ENCODE assay signal across 25 cellular contexts in genomic region chr4:6502747-6503465, GRCh38. TPM values are rescaled to one million over a fixed set of nuclear protein-coding genes. Genes with fewer than 3 reads are reported as not detected.
"Had no signal": no experiment of that assay in that cellular context is flagged by ENCODE, and none has a peak within 500 bp of the region (broad histone marks: within the 10 kb centered on the region; RNA-seq: fewer than 3 reads in every experiment).

No MANE protein-coding gene starts in this region.

- H3K4me3 ChIP-seq: SK-N-MC had no signal

- H3K27ac ChIP-seq: SK-N-MC had no signal

- H3K27ac Mint-ChIP-seq: activated B cell treated with CpG ODN at 0.5 μM for 24 hours; activated CD8-positive, alpha-beta memory T cell treated with anti-CD3 and anti-CD28 coated beads, Interleukin-2, amount 10 ng/mL, durations not matched to agents 7 days and 5 days; activated CD8-positive, alpha-beta T cell treated with anti-CD3 and anti-CD28 coated beads, Interleukin-2, amount 10 ng/mL, durations not matched to agents 7 days and 5 days; activated naive CD4-positive, alpha-beta T cell treated with anti-CD3 and anti-CD28 coated beads for 36 hours; activated naive CD8-positive, alpha-beta T cell; brain; T-cell had no signal

- H3K4me3 Mint-ChIP-seq: activated B cell treated with CpG ODN at 0.5 μM for 24 hours; activated CD8-positive, alpha-beta memory T cell treated with anti-CD3 and anti-CD28 coated beads, Interleukin-2, amount 10 ng/mL, durations not matched to agents 7 days and 5 days; activated CD8-positive, alpha-beta T cell treated with anti-CD3 and anti-CD28 coated beads, Interleukin-2, amount 10 ng/mL, durations not matched to agents 7 days and 5 days; activated naive CD4-positive, alpha-beta T cell treated with anti-CD3 and anti-CD28 coated beads for 36 hours; activated naive CD8-positive, alpha-beta T cell; activated T-cell treated with anti-CD3 and anti-CD28 coated beads, Interleukin-2, amount 50 U/mL, for 4 hours; brain; T-cell had no signal

- H3K27me3 Mint-ChIP-seq: activated CD8-positive, alpha-beta memory T cell treated with anti-CD3 and anti-CD28 coated beads, Interleukin-2, amount 10 ng/mL, durations not matched to agents 7 days and 5 days had no signal

- H3K36me3 Mint-ChIP-seq: brain, T-cell had no signal

- H3K4me1 Mint-ChIP-seq: activated B cell treated with CpG ODN at 0.5 μM for 24 hours; activated CD8-positive, alpha-beta memory T cell treated with anti-CD3 and anti-CD28 coated beads, Interleukin-2, amount 10 ng/mL, durations not matched to agents 7 days and 5 days; T-cell had no signal

- DNase-seq: activated B cell treated with CpG ODN at 0.5 μM for 24 hours; activated CD4-positive, alpha-beta T cell treated with anti-CD3 and anti-CD28 coated beads for 1 hour; activated CD4-positive, alpha-beta T cell treated with anti-CD3 and anti-CD28 coated beads, Interleukin-2, amount 50 U/mL, for 4 hours; activated CD8-positive, alpha-beta memory T cell treated with anti-CD3 and anti-CD28 coated beads, Interleukin-2, amount 10 ng/mL, durations not matched to agents 7 days and 5 days; activated CD8-positive, alpha-beta T cell treated with anti-CD3 and anti-CD28 coated beads, Interleukin-2, amount 10 ng/mL, durations not matched to agents 7 days and 5 days; activated gamma-delta T cell; activated naive CD4-positive, alpha-beta T cell treated with anti-CD3 and anti-CD28 coated beads for 36 hours; activated T-cell treated with anti-CD3 and anti-CD28 coated beads, Interleukin-2, amount 50 U/mL, for 4 hours; amygdala; MM.1S; NCI-H1105; NCI-H1436; NCI-H1694 treated with DMSO at 0.1 percent for 48 hours; NCI-H2029 treated with DMSO at 0.1 percent for 48 hours; NCI-H345; NCI-H510A; NCI-H526 treated with DMSO at 0.1 percent for 48 hours; NCI-H82; T-cell; T-helper 2 cell; T1000 had no signal

- ATAC-seq: activated CD8-positive, alpha-beta memory T cell treated with anti-CD3 and anti-CD28 coated beads, Interleukin-2, amount 10 ng/mL, durations not matched to agents 7 days and 5 days; activated CD8-positive, alpha-beta T cell treated with anti-CD3 and anti-CD28 coated beads, Interleukin-2, amount 10 ng/mL, durations not matched to agents 7 days and 5 days; activated T-cell treated with anti-CD3 and anti-CD28 coated beads, Interleukin-2, amount 50 U/mL, for 4 hours; T-cell had no signal

RNA-seq across cellular contexts. Expression of gene PPP2R2C, which starts 30.5 kb away (rescaled TPM):
- total RNA-seq: activated B cell treated with CpG ODN at 0.5 μM for 24 hours; activated CD8-positive, alpha-beta memory T cell treated with anti-CD3 and anti-CD28 coated beads, Interleukin-2, amount 10 ng/mL, durations not matched to agents 7 days and 5 days; activated CD8-positive, alpha-beta T cell treated with anti-CD3 and anti-CD28 coated beads, Interleukin-2, amount 10 ng/mL, durations not matched to agents 7 days and 5 days; activated naive CD4-positive, alpha-beta T cell treated with anti-CD3 and anti-CD28 coated beads for 36 hours; activated T-cell treated with anti-CD3 and anti-CD28 coated beads, Interleukin-2, amount 50 U/mL, for 4 hours; OCI-LY7 had no signal
